In genomic region chr2:69306612-69306896, GRCh38 we compare ENCODE assay signal across 1 cellular context.
TF ChIP-seq lines count a peak whose summit lies in the region.

No MANE protein-coding gene starts in this region.

TF ChIP-seq in GM23338, 12 proteins besides CTCF, POLR2A, EP300 and RAD21 (continued from another document):
- TF ChIP-seq, protein P1, sequence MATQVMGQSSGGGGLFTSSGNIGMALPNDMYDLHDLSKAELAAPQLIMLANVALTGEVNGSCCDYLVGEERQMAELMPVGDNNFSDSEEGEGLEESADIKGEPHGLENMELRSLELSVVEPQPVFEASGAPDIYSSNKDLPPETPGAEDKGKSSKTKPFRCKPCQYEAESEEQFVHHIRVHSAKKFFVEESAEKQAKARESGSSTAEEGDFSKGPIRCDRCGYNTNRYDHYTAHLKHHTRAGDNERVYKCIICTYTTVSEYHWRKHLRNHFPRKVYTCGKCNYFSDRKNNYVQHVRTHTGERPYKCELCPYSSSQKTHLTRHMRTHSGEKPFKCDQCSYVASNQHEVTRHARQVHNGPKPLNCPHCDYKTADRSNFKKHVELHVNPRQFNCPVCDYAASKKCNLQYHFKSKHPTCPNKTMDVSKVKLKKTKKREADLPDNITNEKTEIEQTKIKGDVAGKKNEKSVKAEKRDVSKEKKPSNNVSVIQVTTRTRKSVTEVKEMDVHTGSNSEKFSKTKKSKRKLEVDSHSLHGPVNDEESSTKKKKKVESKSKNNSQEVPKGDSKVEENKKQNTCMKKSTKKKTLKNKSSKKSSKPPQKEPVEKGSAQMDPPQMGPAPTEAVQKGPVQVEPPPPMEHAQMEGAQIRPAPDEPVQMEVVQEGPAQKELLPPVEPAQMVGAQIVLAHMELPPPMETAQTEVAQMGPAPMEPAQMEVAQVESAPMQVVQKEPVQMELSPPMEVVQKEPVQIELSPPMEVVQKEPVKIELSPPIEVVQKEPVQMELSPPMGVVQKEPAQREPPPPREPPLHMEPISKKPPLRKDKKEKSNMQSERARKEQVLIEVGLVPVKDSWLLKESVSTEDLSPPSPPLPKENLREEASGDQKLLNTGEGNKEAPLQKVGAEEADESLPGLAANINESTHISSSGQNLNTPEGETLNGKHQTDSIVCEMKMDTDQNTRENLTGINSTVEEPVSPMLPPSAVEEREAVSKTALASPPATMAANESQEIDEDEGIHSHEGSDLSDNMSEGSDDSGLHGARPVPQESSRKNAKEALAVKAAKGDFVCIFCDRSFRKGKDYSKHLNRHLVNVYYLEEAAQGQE (IDR thresholded peaks at IDR 0.05; ENCODE audit: unreplicated experiment), result no peak
- TF ChIP-seq ZNF114 (CRISPR knock-in tag; IDR thresholded peaks at IDR 0.05) (no peak), ZNF331 (CRISPR knock-in tag; IDR thresholded peaks at IDR 0.05; ENCODE audit: low read depth) (no peak), NANOG (IDR thresholded peaks at IDR 0.05; ENCODE audit: borderline replicate concordance) (no peak)
